Comparison of ENCODE assay signal across 8 cellular contexts in genomic region chr10:129031233-129032150, GRCh38.
A peak's percentile ranks its signal among the peaks of the same experiment; 100 is the strongest.
DNase-seq lines count a peak whose midpoint lies in the region; ATAC-seq and TF ChIP-seq lines count a peak whose summit lies in the region.

No MANE protein-coding gene starts in this region.

- H3K27me3 ChIP-seq in AG04450 (ENCODE audit: control insufficient read depth, insufficient read depth, low read length) (no peaks in the 10 kb centered on the region), mammary epithelial cell (ENCODE audit: insufficient read depth, low read length) (no peaks in the 10 kb centered on the region)

- no TSS peak for BruUV-seq in mammary epithelial cell (replicated peaks; lab: Mats Ljungman, UMichigan)

- no peak for DNase-seq in AG04450 (ENCODE audit: low read depth, low spot score)
- DNase-seq in HT1080 (ENCODE audit: low read depth), result peak; percentile 47
- DNase-seq in T-helper 2 cell treated with Interferon-gamma antibody and Interleukin-4, amounts not matched to agents 5 μg/mL and 100 μg/mL, for 36 hours (ENCODE audit: low spot score), result peak; percentile 10
- peak; percentile 1 for DNase-seq in mammary epithelial cell
- peak; percentile 87 for DNase-seq in left kidney (ENCODE audit: low read depth, low spot score)
- DNase-seq in stimulated activated CD8-positive, alpha-beta memory T cell treated with anti-CD3 and anti-CD28 coated beads, Interleukin-15, amount 100 ng/mL, for 1 hour (ENCODE audit: low read depth), result peak; percentile 19
- no peak for DNase-seq in HCEC 1CT

- in situ Hi-C loops in mammary epithelial cell (cut with MboI; ENCODE audit: low sequenced_read_pairs in 2 of 2), result no loop called here

- H3K9ac ChIP-seq in mammary epithelial cell (ENCODE audit: insufficient read depth, low read length), result no peak overlapping the region

- H3K4me1 Mint-ChIP-seq in T-helper 2 cell treated with Interferon-gamma antibody and Interleukin-4, amounts not matched to agents 5 μg/mL and 100 μg/mL, for 36 hours (ENCODE audit: low read depth), result peaks cover 36% of the 10 kb centered on the region

- no peak overlapping the region for H3K4me3 ChIP-seq in AG04450 (ENCODE audit: low read depth, low read length)
- H3K4me3 ChIP-seq in mammary epithelial cell (replicated peaks in 1 of 3; ENCODE audit: insufficient read depth in 1 of 3, low read depth in 2 of 3, low read length in 3 of 3), result no peak overlapping the region

- H3K9me3 ChIP-seq in AG04450 (ENCODE audit: control insufficient read depth, insufficient read depth, low read length) (peaks cover 12% of the 10 kb centered on the region), mammary epithelial cell (replicated peaks; ENCODE audit: insufficient read depth, low read length) (peaks cover 4% of the 10 kb centered on the region)

- TF ChIP-seq CTCF in AG04450 (IDR thresholded peaks at IDR 0.05; ENCODE audit: low read depth, low read length) (peak; percentile 69), mammary epithelial cell (conservative IDR thresholded peaks at IDR 0.05 in 1 of 2, IDR thresholded peaks at IDR 0.05 in 1 of 2; ENCODE audit: extremely low read depth in 1 of 2, insufficient read depth in 1 of 2, low read depth in 1 of 2, low read length in 2 of 2) (peak; percentile 22 to 41)

- ATAC-seq in GM18498 (IDR thresholded peaks at IDR 0.05; ENCODE audit: unreplicated experiment), result peak; percentile 82

- H2AFZ ChIP-seq in mammary epithelial cell (ENCODE audit: low read depth, low read length), result no peak overlapping the region

- dilution Hi-C loops in mammary epithelial cell (cut with HindIII; ENCODE audit: low sequenced_read_pairs), result no loop called here

- no peaks in the 10 kb centered on the region for H3K4me1 ChIP-seq in mammary epithelial cell (ENCODE audit: insufficient read depth, low read length)

- H3K36me3 Mint-ChIP-seq in T-helper 2 cell treated with Interferon-gamma antibody and Interleukin-4, amounts not matched to agents 5 μg/mL and 100 μg/mL, for 36 hours (ENCODE audit: low read depth), result peaks cover 7% of the 10 kb centered on the region

- CTCF ChIA-PET in AG04450 (lab: Charles Lee), result interaction anchor here (1.0 to 2.4 kb wide), 3 partner anchors 940 to 1148 kb away, joined by 3 to 19 read pairs (median 5); no protein-coding TSS in a partner anchor
- CTCF ChIA-PET in mammary epithelial cell (lab: Charles Lee; ENCODE audit: low non-redundant PET), result interaction anchor here (0.9 kb wide), 1 partner anchor 1576 kb away, joined by 3 read pairs; no protein-coding TSS in a partner anchor

- H3K4me3 Mint-ChIP-seq in T-helper 2 cell treated with Interferon-gamma antibody and Interleukin-4, amounts not matched to agents 5 μg/mL and 100 μg/mL, for 36 hours, result peak overlapping the region; percentile 62

- no peak overlapping the region for H3K27ac Mint-ChIP-seq in T-helper 2 cell treated with Interferon-gamma antibody and Interleukin-4, amounts not matched to agents 5 μg/mL and 100 μg/mL, for 36 hours

- H3K79me2 ChIP-seq in mammary epithelial cell (ENCODE audit: insufficient read depth, low read length), result no peaks in the 10 kb centered on the region

- POLR2A ChIA-PET in AG04450 (lab: Yijun Ruan, JAX), result no interaction called here

- H3K4me2 ChIP-seq in mammary epithelial cell (ENCODE audit: insufficient read depth, low read depth, low read length), result no peak overlapping the region

- intact Hi-C loops in mammary epithelial cell (cut with micrococcal nuclease), result loop anchor here (5.0 kb wide), 2 partner anchors 936 to 1096 kb away; no protein-coding TSS in a partner anchor

- H3K27me3 Mint-ChIP-seq in T-helper 2 cell treated with Interferon-gamma antibody and Interleukin-4, amounts not matched to agents 5 μg/mL and 100 μg/mL, for 36 hours (ENCODE audit: low read depth), result peaks cover 19% of the 10 kb centered on the region

- no peak overlapping the region for H3K27ac ChIP-seq in AG04450 (ENCODE audit: low read depth, low read length)
- H3K27ac ChIP-seq in mammary epithelial cell (ENCODE audit: insufficient read depth, low read depth, low read length), result no peak overlapping the region

- WGBS in mammary epithelial cell (ENCODE audit: low coverage, missing lambda C conversion rate), result 25% methylated on average over 13 of the region's 18 CpGs

- no peaks in the 10 kb centered on the region for H3K9me3 Mint-ChIP-seq in T-helper 2 cell treated with Interferon-gamma antibody and Interleukin-4, amounts not matched to agents 5 μg/mL and 100 μg/mL, for 36 hours

- no peaks in the 10 kb centered on the region for H3K36me3 ChIP-seq in mammary epithelial cell (ENCODE audit: insufficient read depth, low read length)

- H4K20me1 ChIP-seq in mammary epithelial cell (ENCODE audit: insufficient read depth, low read length), result no peaks in the 10 kb centered on the region

Comparison
In these comparisons a context has a peak if more than half of its experiments do, and no peak if none do; other contexts are left out.
1. DNase-seq: peak in HT1080 (single experiment), T-helper 2 cell treated with Interferon-gamma antibody and Interleukin-4, amounts not matched to agents 5 μg/mL and 100 μg/mL, for 36 hours (single experiment), mammary epithelial cell (single experiment), left kidney (single experiment) and stimulated activated CD8-positive, alpha-beta memory T cell treated with anti-CD3 and anti-CD28 coated beads, Interleukin-15, amount 100 ng/mL, for 1 hour (single experiment); none in AG04450 (single experiment) and HCEC 1CT (single experiment).